In genomic region chr1:8342325-8342724, GRCh38 we compare ENCODE assay signal across 14 cellular contexts. TPM values are rescaled to one million over a fixed set of nuclear protein-coding genes. Genes with fewer than 3 reads are reported as not detected.
DNase-seq lines count a peak whose midpoint lies in the region; ATAC-seq, FAIRE-seq and TF ChIP-seq lines count a peak whose summit lies in the region.
"Had no signal": no experiment of that assay in that cellular context is flagged by ENCODE, and none has a peak within 500 bp of the region (broad histone marks: within the 10 kb centered on the region; RNA-seq: fewer than 3 reads in every experiment).

No MANE protein-coding gene starts in this region.

- CTCF ChIA-PET in K562 (lab: Yijun Ruan, JAX; ENCODE audit: low intra/inter-chr PET ratio) = no interaction called here

- WGBS in K562 (ENCODE audit: insufficient coverage, low coverage, missing lambda C conversion rate) = 34% methylated on average over 10 of the region's 10 CpGs
- 65% methylated on average over 10 of the region's 10 CpGs for WGBS in mesenchymal stem cell

- no peak overlapping the region for H2BK15ac ChIP-seq in mesenchymal stem cell (ENCODE audit: low read depth, poor library complexity, severe bottlenecking)

- H3K4me1 ChIP-seq in K562 (replicated peaks in 1 of 2; ENCODE audit: control insufficient read depth in 2 of 2, insufficient read depth in 2 of 2, low read length in 2 of 2) = peaks cover 0 to 16% of the 10 kb centered on the region in 2 experiments; a peak in 3 of 5 replicates
- peaks cover 15% of the 10 kb centered on the region for H3K4me1 ChIP-seq in mesenchymal stem cell (ENCODE audit: control insufficient read depth, insufficient read depth, low read depth, low read length)

- no peak overlapping the region for H2BK5ac ChIP-seq in mesenchymal stem cell (ENCODE audit: low read depth, low read length, poor library complexity, severe bottlenecking)

- peak overlapping the region in 1 of 2 experiments; percentile 78 for H2BK12ac ChIP-seq in mesenchymal stem cell (ENCODE audit: low read length in 2 of 2)

- H3K14ac ChIP-seq in mesenchymal stem cell (ENCODE audit: low read length in 2 of 2) = no peak overlapping the region

- DNase-seq in left ventricle myocardium superior (no peak), cardiac septum (ENCODE audit: low spot score) (no peak), K562 (ENCODE audit: extremely low read depth in 1 of 4, low spot score in 3 of 4) (no peak), mesenchymal stem cell (peak; percentile 73), dedifferentiated amniotic fluid mesenchymal stem cell (ENCODE audit: extremely low spot score) (no peak)
- DNase-seq: activated CD4-positive, alpha-beta T cell treated with anti-CD3 and anti-CD28 coated beads, Interleukin-2, amount 10 ng/mL, durations not matched to agents 24 days and 14 days; activated naive CD4-positive, alpha-beta T cell treated with anti-CD3 and anti-CD28 coated beads, Interleukin-2, amount 10 ng/mL, durations not matched to agents 7 days and 5 days; GOT3; NCI-H1694 treated with DMSO at 0.1 percent for 48 hours; NCI-H446; SK-N-SH had no signal

- no peak overlapping the region for H3K4ac ChIP-seq in mesenchymal stem cell (ENCODE audit: low read depth in 1 of 2, low read length in 2 of 2)

- peak overlapping the region; percentile 29 for H2AK5ac ChIP-seq in mesenchymal stem cell (ENCODE audit: low read length, severe bottlenecking)

- no peak overlapping the region for H3K4me3 ChIP-seq in K562
- H3K4me3 ChIP-seq in mesenchymal stem cell (ENCODE audit: insufficient read depth in 1 of 2, low read depth in 1 of 2, low read length in 2 of 2) = no peak overlapping the region

- no peaks in the 10 kb centered on the region for H3K79me1 ChIP-seq in mesenchymal stem cell (replicated peaks; ENCODE audit: low read length, poor library complexity, severe bottlenecking)

- intact Hi-C loops in left ventricle myocardium superior (cut with micrococcal nuclease) (loop anchor here (10.0 kb wide), 1 partner anchor 328 kb away; no protein-coding TSS in a partner anchor), cardiac septum (cut with DNase I) (no loop called here), K562 (cut with micrococcal nuclease) (no loop called here)

- POLR2A ChIA-PET in K562 (lab: Yijun Ruan, JAX) = interaction anchor here (1.0 to 1.1 kb wide), 2 partner anchors 28 to 305 kb away, joined by 3 read pairs; no protein-coding TSS in a partner anchor

- ATAC-seq in left ventricle myocardium superior (peak; percentile 43), K562 (peak; percentile 50; the same call in 2 of the 3 replicates), GM18520 (IDR thresholded peaks at IDR 0.05; ENCODE audit: unreplicated experiment) (no peak), GM21529 (IDR thresholded peaks at IDR 0.05; ENCODE audit: unreplicated experiment) (no peak)
- ATAC-seq in activated CD4-positive, CD25-positive, alpha-beta regulatory T cell treated with anti-CD3 and anti-CD28 coated beads, Interleukin-2, amount 50 U/mL, for 24 hours = no peak

- no peak overlapping the region for H2BK120ac ChIP-seq in mesenchymal stem cell (ENCODE audit: low read depth, low read length)

- H3K27ac ChIP-seq in K562 (ENCODE audit: extremely low read depth, low read depth, low read length) = no peak overlapping the region
- no peak overlapping the region for H3K27ac ChIP-seq in mesenchymal stem cell (ENCODE audit: low read length, poor library complexity, severe bottlenecking)

- no peak overlapping the region for H3K4me2 ChIP-seq in K562 (ENCODE audit: insufficient read depth, low read length)
- H3K4me2 ChIP-seq in mesenchymal stem cell (ENCODE audit: low read length, poor library complexity, severe bottlenecking) = no peak overlapping the region

- H3K27me3 ChIP-seq in K562 (ENCODE audit: control insufficient read depth in 2 of 2, insufficient read depth in 2 of 2, low read length in 2 of 2) = peaks cover 51 to 82% of the 10 kb centered on the region in 2 experiments
- H3K27me3 ChIP-seq in mesenchymal stem cell (ENCODE audit: control insufficient read depth in 1 of 2, insufficient read depth in 1 of 2, low read length in 2 of 2) = peaks cover 0 to 5% of the 10 kb centered on the region in 2 experiments

- TF ChIP-seq EP300 in K562 (IDR thresholded peaks at IDR 0.05; ENCODE audit: low read length) = no peak

- H3K23ac ChIP-seq in mesenchymal stem cell (ENCODE audit: low read length in 2 of 2) = no peak overlapping the region

- no peaks in the 10 kb centered on the region for H3K9me1 ChIP-seq in K562 (ENCODE audit: control insufficient read depth, insufficient read depth, low read length)

- H3K9ac ChIP-seq in K562 (ENCODE audit: insufficient read depth in 1 of 2, low read depth in 2 of 2, low read length in 2 of 2) = no peak overlapping the region
- H3K9ac ChIP-seq in mesenchymal stem cell (ENCODE audit: low read length) = no peak overlapping the region

- TF ChIP-seq POLR2A in K562 (conservative IDR thresholded peaks at IDR 0.05) = no peak

- H3K79me2 ChIP-seq in K562 (ENCODE audit: control insufficient read depth, insufficient read depth, low read length) = no peaks in the 10 kb centered on the region

- no peak overlapping the region for H2AFZ ChIP-seq in K562 (ENCODE audit: low read depth, low read length)
- no peak overlapping the region for H2AFZ ChIP-seq in mesenchymal stem cell (ENCODE audit: low read depth, low read length)

- peak overlapping the region; percentile 9 for H4K91ac ChIP-seq in mesenchymal stem cell (ENCODE audit: low read length)

- peak in 1 of 3 experiments; percentile 27; a peak in 2 of 6 replicates for TF ChIP-seq CTCF in K562 (IDR thresholded peaks at IDR 0.05 in 2 of 3, conservative IDR thresholded peaks at IDR 0.05 in 1 of 3; ENCODE audit: insufficient read depth in 2 of 3, low read depth in 1 of 3, low read length in 3 of 3)

- in situ Hi-C loops in K562 (cut with MboI) = no loop called here

- no TSS peak for BruUV-seq in K562 (replicated peaks; lab: Mats Ljungman, UMichigan)

- H3K36me3 ChIP-seq in K562 (ENCODE audit: control insufficient read depth, insufficient read depth, low read length) (no peaks in the 10 kb centered on the region), mesenchymal stem cell (ENCODE audit: control insufficient read depth in 1 of 2, insufficient read depth in 2 of 2, low read depth in 1 of 2, low read length in 2 of 2) (peaks cover 0 to 3% of the 10 kb centered on the region in 2 experiments)

- H4K20me1 ChIP-seq in K562 (replicated peaks; ENCODE audit: control insufficient read depth, insufficient read depth, low read length) = peaks cover 9% of the 10 kb centered on the region; the same call in 1 of the 2 replicates

- H4K8ac ChIP-seq in mesenchymal stem cell (ENCODE audit: low read length) = peak overlapping the region; percentile 8

- H3K18ac ChIP-seq in mesenchymal stem cell (ENCODE audit: low read depth in 1 of 2, low read length in 2 of 2) = no peak overlapping the region

- H3K9me3 ChIP-seq in K562 (replicated peaks; ENCODE audit: control insufficient read depth, insufficient read depth, low read depth, low read length) = no peaks in the 10 kb centered on the region
- H3K9me3 ChIP-seq in mesenchymal stem cell (ENCODE audit: control insufficient read depth, low read length) = no peaks in the 10 kb centered on the region
- H3K9me3 ChIP-seq: SK-N-SH had no signal

- TF ChIP-seq RAD21 in K562 (CRISPR knock-in tag; conservative IDR thresholded peaks at IDR 0.05 in 1 of 2, IDR thresholded peaks at IDR 0.05 in 1 of 2) = peak in 1 of 2 experiments; percentile 27; a peak in 1 of 4 replicates

- FAIRE-seq in K562 (lab: Jason Lieb, UNC) = no peak

TF ChIP-seq in K562, 482 proteins besides CTCF, POLR2A, EP300 and RAD21:
- no peak for TF ChIP-seq PHF21A (IDR thresholded peaks at IDR 0.05; ENCODE audit: borderline replicate concordance, low read depth)
- no peak for TF ChIP-seq ATF6 (CRISPR knock-in tag; IDR thresholded peaks at IDR 0.05)
- peak in 1 of 2 experiments; percentile 42; a peak in 1 of 4 replicates for TF ChIP-seq SRF (CRISPR knock-in tag; IDR thresholded peaks at IDR 0.05)
TF ChIP-seq in K562: peak in this region for 1.

RNA-seq across cellular contexts. Expression of gene SLC45A1, which starts 24.4 kb away (rescaled TPM):
- 2.0 TPM for total RNA-seq in left ventricle myocardium superior
- 1.8 TPM for total RNA-seq in cardiac septum
- total RNA-seq in K562 (2011; cell fraction: chromatin; rRNA removed; ENCODE audit: low replicate concordance) = not detected in 2 replicates
- not detected in 2 replicates for total RNA-seq in K562 (2011; cell fraction: nucleolus; rRNA removed)
- not detected in 2 replicates for total RNA-seq in K562 (2011; cell fraction: nucleoplasm; rRNA removed)
- not detected in 2 replicates for total RNA-seq in K562 (2014; rRNA removed)
- total RNA-seq in K562 (2014; rRNA removed; fragmentation: Illumina TruSeq; extraction: Trizol) = not detected in 2 replicates
- total RNA-seq in K562 (2015; rRNA removed; fragmentation: Illumina TruSeq; extraction: Trizol) = not detected in 2 replicates
- total RNA-seq in K562 (2021) = not detected in 2 replicates
- polyA plus RNA-seq in K562 (2011; rRNA removed) = not detected in 2 replicates
- polyA plus RNA-seq in K562 (2011; cell fraction: cytosol; rRNA removed) = not detected in 2 replicates
- not detected in 2 replicates for polyA plus RNA-seq in K562 (2011; cell fraction: nucleus; rRNA removed)
- not detected in 2 replicates for polyA plus RNA-seq in K562 (2012)
- not detected in 2 replicates for polyA plus RNA-seq in K562 (2014; fragmentation: Illumina TruSeq; extraction: Trizol)
- polyA plus RNA-seq in K562 (2014; fragmentation: Nextera tagmentation; extraction: Ambion mirVana) = not detected
- polyA plus RNA-seq in K562 (2014; rRNA removed) = not detected in 2 replicates
- polyA minus RNA-seq in K562 (2011; rRNA and poly(A)+ RNA removed) = not detected in 2 replicates
- polyA minus RNA-seq in K562 (2011; cell fraction: cytosol; rRNA and poly(A)+ RNA removed) = not detected in 2 replicates
- not detected in 2 replicates for polyA minus RNA-seq in K562 (2011; cell fraction: nucleus; rRNA and poly(A)+ RNA removed)
- 1.3 TPM for polyA plus RNA-seq in mesenchymal stem cell (2013, experiment 1 of 2)
- 1.5 TPM for polyA plus RNA-seq in mesenchymal stem cell (2013, experiment 2 of 2)

Comparison
In these comparisons a context has a peak if more than half of its experiments do, and no peak if none do; other contexts are left out.
1. ATAC-seq: peak in left ventricle myocardium superior (single experiment) and K562 (single experiment); none in GM18520 (single experiment), activated CD4-positive, CD25-positive, alpha-beta regulatory T cell treated with anti-CD3 and anti-CD28 coated beads, Interleukin-2, amount 50 U/mL, for 24 hours (0 of 2) and GM21529 (single experiment).